ENCODE assay signal across 26 cellular contexts in the genomic region with DNA sequence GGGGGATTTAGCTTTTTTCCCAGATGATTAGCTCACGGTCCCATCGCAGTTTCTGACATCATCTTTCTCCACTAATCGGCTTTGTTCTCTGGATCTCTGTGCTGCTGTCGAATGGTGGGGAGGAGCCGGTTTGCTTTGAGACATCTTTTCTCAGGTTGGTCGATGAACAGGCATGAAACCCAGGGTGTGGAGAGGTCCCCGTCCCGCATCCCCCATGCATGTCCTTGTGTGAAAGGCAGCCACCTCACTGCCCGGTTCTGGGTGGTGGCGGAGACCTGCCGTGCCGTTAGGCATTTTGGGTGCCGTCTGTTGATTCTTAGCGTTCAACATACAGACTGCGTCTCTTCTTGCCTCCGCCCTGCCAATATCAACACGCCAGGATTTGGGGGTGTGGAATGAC.
"Had no signal": no experiment of that assay in that cellular context is flagged by ENCODE, and none has a peak within 500 bp of the region (broad histone marks: within the 10 kb centered on the region; RNA-seq: fewer than 3 reads in every experiment).

No MANE protein-coding gene starts in this region.

- H3K27ac ChIP-seq: hepatocyte, neutrophil, parathyroid adenoma, right lobe of liver, vagina had no signal

- DNase-seq: activated CD4-positive, alpha-beta T cell treated with anti-CD3 and anti-CD28 coated beads for 4 hours; activated CD4-positive, alpha-beta T cell treated with anti-CD3 and anti-CD28 coated beads, Interleukin-2, amount 50 U/mL, for 48 hours; activated CD4-positive, CD25-positive, alpha-beta regulatory T cell; activated CD8-positive, alpha-beta memory T cell treated with anti-CD3 and anti-CD28 coated beads, Interleukin-2, amount 50 U/mL, for 48 hours; activated naive CD4-positive, alpha-beta T cell treated with anti-CD3 and anti-CD28 coated beads for 36 hours; activated naive CD8-positive, alpha-beta T cell treated with anti-CD3 and anti-CD28 coated beads, Interleukin-2, amount 50 U/mL, for 24 hours; activated T-cell treated with anti-CD3 and anti-CD28 coated beads, Interleukin-2, amount 50 U/mL, for 4 hours; effector memory CD4-positive, alpha-beta T cell; immature natural killer cell; kidney glomerular epithelial cell; midbrain; natural killer cell; stimulated activated CD4-positive, alpha-beta T cell treated with anti-CD3 and anti-CD28 coated beads, Interleukin-2, amount 100 ng/mL, for 48 hours; stimulated activated CD8-positive, alpha-beta memory T cell treated with anti-CD3 and anti-CD28 coated beads, Interleukin-4, amount 100 ng/mL, for 48 hours; stimulated activated naive B cell treated with anti-CD40 and anti-IgM and Interleukin-4, amounts not matched to agents 10 μg/mL and 1 μg/mL and 100 μg/mL, for 72 hours; trophoblast cell had no signal

- H3K27me3 ChIP-seq: hepatocyte, left lung, neutrophil, right lobe of liver, vagina had no signal

- H3K4me3 ChIP-seq: hepatocyte, left lung, right lobe of liver, smooth muscle cell, vagina had no signal

- FAIRE-seq: colon, endothelial cell of umbilical vein, frontal cortex had no signal

- H3K4me1 ChIP-seq: left lung, parathyroid adenoma, right lobe of liver, vagina had no signal

- H3K9me3 ChIP-seq: neutrophil, vagina had no signal

- ATAC-seq: activated naive CD8-positive, alpha-beta T cell treated with anti-CD3 and anti-CD28 coated beads, Interleukin-2, amount 50 U/mL, for 24 hours; activated T-cell treated with anti-CD3 and anti-CD28 coated beads, Interleukin-2, amount 50 U/mL, for 4 hours; left lung; stimulated activated naive B cell treated with anti-CD40 and anti-IgM and Interleukin-4, amounts not matched to agents 10 μg/mL and 1 μg/mL and 100 μg/mL, for 72 hours had no signal
